1 cellular context compared by ENCODE assay signal in the genomic region with DNA sequence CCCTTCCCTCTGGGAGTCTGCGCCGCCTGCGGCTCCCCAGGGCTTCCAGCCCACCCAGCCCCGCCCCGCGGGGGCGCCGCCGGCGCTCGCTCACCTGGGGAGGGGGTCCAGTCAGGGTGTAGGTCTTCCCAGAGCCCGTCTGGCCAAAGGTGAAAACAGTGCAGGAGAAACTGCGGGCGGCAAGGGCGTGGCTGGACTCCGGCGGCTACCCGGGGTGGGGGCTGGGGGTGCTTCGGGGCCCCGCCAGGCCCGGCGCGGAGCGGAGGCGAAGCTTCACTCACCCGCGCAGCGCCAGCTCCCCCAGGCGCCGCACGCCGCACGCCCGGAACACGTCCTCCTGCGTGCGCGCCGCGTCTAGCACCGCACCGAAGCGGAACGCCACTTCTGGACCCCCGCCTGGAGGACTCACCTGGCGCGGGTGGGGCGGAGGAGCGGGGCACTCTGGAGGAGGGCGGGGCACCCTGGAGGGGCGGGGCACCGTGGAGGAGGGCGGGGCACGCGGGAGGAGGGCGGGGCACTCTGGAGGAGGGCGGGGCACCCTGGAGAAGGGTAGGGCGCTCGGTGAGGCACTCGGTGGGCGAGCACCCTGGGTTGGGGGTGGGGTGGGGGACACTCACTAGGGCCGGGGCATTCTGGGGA.
TF ChIP-seq lines count a peak whose summit lies in the region.

No MANE protein-coding gene starts in this region.

TF ChIP-seq in SK-N-SH, 30 proteins besides CTCF, POLR2A, EP300 and RAD21 (continued from another document):
- TF ChIP-seq, protein P1, sequence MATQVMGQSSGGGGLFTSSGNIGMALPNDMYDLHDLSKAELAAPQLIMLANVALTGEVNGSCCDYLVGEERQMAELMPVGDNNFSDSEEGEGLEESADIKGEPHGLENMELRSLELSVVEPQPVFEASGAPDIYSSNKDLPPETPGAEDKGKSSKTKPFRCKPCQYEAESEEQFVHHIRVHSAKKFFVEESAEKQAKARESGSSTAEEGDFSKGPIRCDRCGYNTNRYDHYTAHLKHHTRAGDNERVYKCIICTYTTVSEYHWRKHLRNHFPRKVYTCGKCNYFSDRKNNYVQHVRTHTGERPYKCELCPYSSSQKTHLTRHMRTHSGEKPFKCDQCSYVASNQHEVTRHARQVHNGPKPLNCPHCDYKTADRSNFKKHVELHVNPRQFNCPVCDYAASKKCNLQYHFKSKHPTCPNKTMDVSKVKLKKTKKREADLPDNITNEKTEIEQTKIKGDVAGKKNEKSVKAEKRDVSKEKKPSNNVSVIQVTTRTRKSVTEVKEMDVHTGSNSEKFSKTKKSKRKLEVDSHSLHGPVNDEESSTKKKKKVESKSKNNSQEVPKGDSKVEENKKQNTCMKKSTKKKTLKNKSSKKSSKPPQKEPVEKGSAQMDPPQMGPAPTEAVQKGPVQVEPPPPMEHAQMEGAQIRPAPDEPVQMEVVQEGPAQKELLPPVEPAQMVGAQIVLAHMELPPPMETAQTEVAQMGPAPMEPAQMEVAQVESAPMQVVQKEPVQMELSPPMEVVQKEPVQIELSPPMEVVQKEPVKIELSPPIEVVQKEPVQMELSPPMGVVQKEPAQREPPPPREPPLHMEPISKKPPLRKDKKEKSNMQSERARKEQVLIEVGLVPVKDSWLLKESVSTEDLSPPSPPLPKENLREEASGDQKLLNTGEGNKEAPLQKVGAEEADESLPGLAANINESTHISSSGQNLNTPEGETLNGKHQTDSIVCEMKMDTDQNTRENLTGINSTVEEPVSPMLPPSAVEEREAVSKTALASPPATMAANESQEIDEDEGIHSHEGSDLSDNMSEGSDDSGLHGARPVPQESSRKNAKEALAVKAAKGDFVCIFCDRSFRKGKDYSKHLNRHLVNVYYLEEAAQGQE (IDR thresholded peaks at IDR 0.05; ENCODE audit: low read depth, low read length), result no peak
- TF ChIP-seq RXRA (IDR thresholded peaks at IDR 0.05; ENCODE audit: borderline replicate concordance, low read depth) (no peak), ELF1 (IDR thresholded peaks at IDR 0.05) (no peak), NRF1 (IDR thresholded peaks at IDR 0.05; ENCODE audit: low read depth, low read length) (no peak), SIN3A (IDR thresholded peaks at IDR 0.05; ENCODE audit: borderline replicate concordance, low read depth, low read length) (no peak), TCF12 (IDR thresholded peaks at IDR 0.05) (no peak), SMC3 (IDR thresholded peaks at IDR 0.05; ENCODE audit: low read depth, low read length) (no peak), FOXJ3 (CRISPR knock-in tag; IDR thresholded peaks at IDR 0.05) (no peak), TEAD4 (IDR thresholded peaks at IDR 0.05; ENCODE audit: borderline replicate concordance, insufficient read depth) (no peak), GATA2 (CRISPR knock-in tag; IDR thresholded peaks at IDR 0.05) (no peak)
